1 cellular context compared by ENCODE assay signal in genomic region chrX:132877954-132878536, GRCh38.
TF ChIP-seq lines count a peak whose summit lies in the region.

No MANE protein-coding gene starts in this region.

TF ChIP-seq in HEK293, 187 proteins besides CTCF, POLR2A, EP300 and RAD21 (continued from another document):
- TF ChIP-seq ZBTB6 (tag by site-specific recombination; IDR thresholded peaks at IDR 0.05), result 0 out of 2 replicates have a peak, but pooled peaks have one; percentile 29
- no peak for TF ChIP-seq GFI1B (tag by site-specific recombination; IDR thresholded peaks at IDR 0.05)
- TF ChIP-seq PRDM10 (tag by site-specific recombination; IDR thresholded peaks at IDR 0.05), result peak; percentile 81
- peak; percentile 72 for TF ChIP-seq GLIS1 (tag by site-specific recombination; IDR thresholded peaks at IDR 0.05)
- no peak for TF ChIP-seq ZNF645 (tag by site-specific recombination; IDR thresholded peaks at IDR 0.05)
- peak; percentile 62 for TF ChIP-seq ZBTB20 (tag by site-specific recombination; IDR thresholded peaks at IDR 0.05)
- 0 out of 2 replicates have a peak, but pooled peaks have one; percentile 23 for TF ChIP-seq KLF10 (tag by site-specific recombination; IDR thresholded peaks at IDR 0.05)
- TF ChIP-seq IKZF3 (tag by site-specific recombination; IDR thresholded peaks at IDR 0.05), result peak; percentile 65; the same call in 1 of the 2 replicates
